3 cellular contexts compared by ENCODE assay signal in the genomic region with DNA sequence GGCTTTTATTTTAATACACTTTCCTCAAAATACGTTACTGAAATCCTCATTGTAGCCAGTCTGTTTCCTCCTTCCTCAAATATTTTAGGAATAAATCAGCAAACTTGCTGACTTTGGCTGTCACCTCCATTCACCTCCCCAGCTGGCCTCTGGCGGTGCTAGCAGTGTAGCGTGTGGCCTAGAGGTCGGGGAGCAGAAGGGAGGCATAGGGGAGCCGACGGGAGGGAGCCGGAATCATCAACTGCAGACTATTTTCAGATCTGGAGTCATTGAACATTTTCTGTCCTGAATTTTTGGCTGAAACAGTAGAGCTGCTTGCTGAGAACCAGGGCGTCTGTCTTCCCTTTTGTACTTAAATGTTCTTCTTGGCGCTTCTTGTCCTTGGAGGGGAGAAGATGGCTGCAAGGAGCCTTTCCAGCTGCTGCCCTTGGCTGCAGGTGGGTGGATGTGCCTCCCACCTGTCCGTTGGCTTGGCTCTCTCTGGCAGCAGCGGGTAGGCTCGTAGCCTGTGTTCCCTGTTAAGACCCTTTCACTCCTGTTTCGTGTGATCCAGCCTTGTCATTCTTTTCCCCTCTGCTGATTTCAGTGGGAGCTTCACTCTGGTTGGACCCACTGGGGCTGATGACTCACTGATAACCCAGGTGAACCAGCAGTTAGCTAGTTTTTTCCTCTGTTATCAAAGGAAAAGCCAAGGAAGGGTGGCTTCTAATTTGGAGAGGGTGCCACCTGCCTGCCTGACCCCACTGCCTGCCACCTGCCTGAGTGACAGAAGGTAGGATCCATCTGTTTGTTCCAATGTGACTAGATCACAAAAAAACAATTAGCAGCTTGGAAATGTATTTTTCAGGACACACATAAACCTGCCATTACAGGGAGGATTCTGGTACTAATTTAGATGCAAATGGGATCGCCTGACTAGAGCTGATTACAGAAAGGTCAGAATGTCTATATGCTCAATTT.
TF ChIP-seq lines count a peak whose summit lies in the region.

No MANE protein-coding gene starts in this region.

TF ChIP-seq in GM23338, 12 proteins besides CTCF, POLR2A, EP300 and RAD21 (continues in another document):
- no peak for TF ChIP-seq CREB1 (CRISPR knock-in tag; IDR thresholded peaks at IDR 0.05; ENCODE audit: low read depth)
- TF ChIP-seq STAT1 (IDR thresholded peaks at IDR 0.05; ENCODE audit: unreplicated experiment): no peak
- TF ChIP-seq, protein P1, sequence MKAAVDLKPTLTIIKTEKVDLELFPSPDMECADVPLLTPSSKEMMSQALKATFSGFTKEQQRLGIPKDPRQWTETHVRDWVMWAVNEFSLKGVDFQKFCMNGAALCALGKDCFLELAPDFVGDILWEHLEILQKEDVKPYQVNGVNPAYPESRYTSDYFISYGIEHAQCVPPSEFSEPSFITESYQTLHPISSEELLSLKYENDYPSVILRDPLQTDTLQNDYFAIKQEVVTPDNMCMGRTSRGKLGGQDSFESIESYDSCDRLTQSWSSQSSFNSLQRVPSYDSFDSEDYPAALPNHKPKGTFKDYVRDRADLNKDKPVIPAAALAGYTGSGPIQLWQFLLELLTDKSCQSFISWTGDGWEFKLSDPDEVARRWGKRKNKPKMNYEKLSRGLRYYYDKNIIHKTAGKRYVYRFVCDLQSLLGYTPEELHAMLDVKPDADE (IDR thresholded peaks at IDR 0.05): no peak
- TF ChIP-seq EZH2 (IDR thresholded peaks at IDR 0.05; ENCODE audit: low read depth, unreplicated experiment): no peak
- no peak for TF ChIP-seq NANOG (IDR thresholded peaks at IDR 0.05; ENCODE audit: borderline replicate concordance)
- no peak for TF ChIP-seq JUNB (IDR thresholded peaks at IDR 0.05; ENCODE audit: unreplicated experiment)
- no peak for TF ChIP-seq ZNF331 (CRISPR knock-in tag; IDR thresholded peaks at IDR 0.05; ENCODE audit: low read depth)
- no peak for TF ChIP-seq ZNF114 (CRISPR knock-in tag; IDR thresholded peaks at IDR 0.05)
- no peak for TF ChIP-seq EZH2phosphoT487 (IDR thresholded peaks at IDR 0.05; ENCODE audit: unreplicated experiment)

TF ChIP-seq in H1, 55 proteins besides CTCF, POLR2A, EP300 and RAD21:
- TF ChIP-seq, protein P2, sequence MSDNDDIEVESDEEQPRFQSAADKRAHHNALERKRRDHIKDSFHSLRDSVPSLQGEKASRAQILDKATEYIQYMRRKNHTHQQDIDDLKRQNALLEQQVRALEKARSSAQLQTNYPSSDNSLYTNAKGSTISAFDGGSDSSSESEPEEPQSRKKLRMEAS (IDR thresholded peaks at IDR 0.05): no peak
- TF ChIP-seq RBBP5 (IDR thresholded peaks at IDR 0.05; ENCODE audit: borderline replicate concordance, low read depth, low read length) (no peak), FOSL1 (IDR thresholded peaks at IDR 0.05; ENCODE audit: insufficient read depth, low read depth, low read length) (no peak), HDAC6 (IDR thresholded peaks at IDR 0.05; ENCODE audit: low read depth, low read length) (no peak), CBX5 (IDR thresholded peaks at IDR 0.05; ENCODE audit: low read depth, low read length) (no peak), CTBP2 (IDR thresholded peaks at IDR 0.05; ENCODE audit: borderline replicate concordance, insufficient read depth, insufficient read length, low read length) (no peak), CHD2 (IDR thresholded peaks at IDR 0.05; ENCODE audit: low read length) (no peak), BACH1 (IDR thresholded peaks at IDR 0.05; ENCODE audit: low read length) (no peak), TBP (IDR thresholded peaks at IDR 0.05; ENCODE audit: low read depth, low read length) (no peak), SAP30 (IDR thresholded peaks at IDR 0.05; ENCODE audit: insufficient read depth, insufficient replicate concordance, low read length) (no peak), GTF2F1 (IDR thresholded peaks at IDR 0.05; ENCODE audit: borderline replicate concordance, low read depth, low read length) (no peak), TAF7 (optimal IDR thresholded peaks at IDR 0.05; ENCODE audit: borderline replicate concordance, low read depth, low read length) (no peak)
- TF ChIP-seq, protein P3, sequence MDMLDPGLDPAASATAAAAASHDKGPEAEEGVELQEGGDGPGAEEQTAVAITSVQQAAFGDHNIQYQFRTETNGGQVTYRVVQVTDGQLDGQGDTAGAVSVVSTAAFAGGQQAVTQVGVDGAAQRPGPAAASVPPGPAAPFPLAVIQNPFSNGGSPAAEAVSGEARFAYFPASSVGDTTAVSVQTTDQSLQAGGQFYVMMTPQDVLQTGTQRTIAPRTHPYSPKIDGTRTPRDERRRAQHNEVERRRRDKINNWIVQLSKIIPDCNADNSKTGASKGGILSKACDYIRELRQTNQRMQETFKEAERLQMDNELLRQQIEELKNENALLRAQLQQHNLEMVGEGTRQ (IDR thresholded peaks at IDR 0.05; ENCODE audit: low read length): no peak
- TF ChIP-seq, protein P4, sequence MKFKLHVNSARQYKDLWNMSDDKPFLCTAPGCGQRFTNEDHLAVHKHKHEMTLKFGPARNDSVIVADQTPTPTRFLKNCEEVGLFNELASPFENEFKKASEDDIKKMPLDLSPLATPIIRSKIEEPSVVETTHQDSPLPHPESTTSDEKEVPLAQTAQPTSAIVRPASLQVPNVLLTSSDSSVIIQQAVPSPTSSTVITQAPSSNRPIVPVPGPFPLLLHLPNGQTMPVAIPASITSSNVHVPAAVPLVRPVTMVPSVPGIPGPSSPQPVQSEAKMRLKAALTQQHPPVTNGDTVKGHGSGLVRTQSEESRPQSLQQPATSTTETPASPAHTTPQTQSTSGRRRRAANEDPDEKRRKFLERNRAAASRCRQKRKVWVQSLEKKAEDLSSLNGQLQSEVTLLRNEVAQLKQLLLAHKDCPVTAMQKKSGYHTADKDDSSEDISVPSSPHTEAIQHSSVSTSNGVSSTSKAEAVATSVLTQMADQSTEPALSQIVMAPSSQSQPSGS (IDR thresholded peaks at IDR 0.05; ENCODE audit: low read length): no peak

TF ChIP-seq in HEK293T, 16 proteins besides CTCF, POLR2A, EP300 and RAD21:
- TF ChIP-seq FOXM1 (IDR thresholded peaks at IDR 0.05; ENCODE audit: borderline replicate concordance): no peak
- no peak for TF ChIP-seq FOXA1 (IDR thresholded peaks at IDR 0.05)
- no peak for TF ChIP-seq LEF1 (IDR thresholded peaks at IDR 0.05; ENCODE audit: borderline replicate concordance)
- TF ChIP-seq NFRKB (IDR thresholded peaks at IDR 0.05): no peak
- no peak for TF ChIP-seq FOXK2 (IDR thresholded peaks at IDR 0.05)
- no peak for TF ChIP-seq CTBP1 (IDR thresholded peaks at IDR 0.05; ENCODE audit: borderline replicate concordance)
- no peak for TF ChIP-seq BHLHE40 (IDR thresholded peaks at IDR 0.05; ENCODE audit: borderline replicate concordance)
- TF ChIP-seq, protein P5, sequence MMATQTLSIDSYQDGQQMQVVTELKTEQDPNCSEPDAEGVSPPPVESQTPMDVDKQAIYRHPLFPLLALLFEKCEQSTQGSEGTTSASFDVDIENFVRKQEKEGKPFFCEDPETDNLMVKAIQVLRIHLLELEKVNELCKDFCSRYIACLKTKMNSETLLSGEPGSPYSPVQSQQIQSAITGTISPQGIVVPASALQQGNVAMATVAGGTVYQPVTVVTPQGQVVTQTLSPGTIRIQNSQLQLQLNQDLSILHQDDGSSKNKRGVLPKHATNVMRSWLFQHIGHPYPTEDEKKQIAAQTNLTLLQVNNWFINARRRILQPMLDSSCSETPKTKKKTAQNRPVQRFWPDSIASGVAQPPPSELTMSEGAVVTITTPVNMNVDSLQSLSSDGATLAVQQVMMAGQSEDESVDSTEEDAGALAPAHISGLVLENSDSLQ (IDR thresholded peaks at IDR 0.05): no peak
- TF ChIP-seq SP1 (IDR thresholded peaks at IDR 0.05): no peak
- TF ChIP-seq ARNT (IDR thresholded peaks at IDR 0.05): no peak
- no peak for TF ChIP-seq HDGF (IDR thresholded peaks at IDR 0.05; ENCODE audit: borderline replicate concordance)
